17 cellular contexts compared by ENCODE assay signal in the genomic region with DNA sequence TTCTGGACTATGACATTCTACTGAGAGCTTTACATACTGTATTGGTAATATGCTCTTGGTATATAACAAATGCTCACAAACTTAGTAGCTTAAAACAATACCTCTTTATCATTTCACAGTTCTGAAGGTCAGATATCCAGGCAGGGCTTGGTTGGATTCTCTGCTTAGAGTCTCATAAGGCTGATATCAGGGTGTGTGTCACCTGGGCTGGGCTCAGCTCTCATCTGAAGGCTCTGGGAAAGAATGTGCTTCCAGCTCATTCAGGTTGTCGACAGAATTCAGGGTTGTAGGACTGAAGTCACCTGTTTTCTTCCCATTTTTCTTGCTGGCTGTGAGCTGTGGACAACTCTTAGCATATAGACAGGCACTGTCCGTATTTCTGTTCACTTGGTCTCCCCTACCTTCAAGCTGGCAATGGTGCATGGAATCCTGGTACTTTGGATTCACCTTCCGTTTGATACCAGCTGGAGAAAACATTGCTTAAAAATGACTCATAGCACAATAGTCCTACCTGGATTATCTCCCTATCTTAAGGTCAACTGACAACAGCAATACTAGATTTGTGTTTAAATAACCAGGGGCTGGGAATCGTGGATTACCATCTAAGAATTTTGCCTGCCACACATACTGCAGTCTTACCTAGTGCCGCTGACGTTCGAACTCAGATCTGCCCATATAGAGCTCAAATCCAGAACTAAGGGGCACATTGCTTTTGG.
"Had no signal": no experiment of that assay in that cellular context is flagged by ENCODE, and none has a peak within 500 bp of the region (broad histone marks: within the 10 kb centered on the region; RNA-seq: fewer than 3 reads in every experiment).

No MANE protein-coding gene starts in this region.

- H3K4me3 Mint-ChIP-seq: activated naive CD4-positive, alpha-beta T cell treated with anti-CD3 and anti-CD28 coated beads, Interleukin-2, amount 50 U/mL, for 24 hours; activated T-cell treated with anti-CD3 and anti-CD28 coated beads, Interleukin-2, amount 50 U/mL, for 72 hours; T-helper 1 cell treated with Interleukin-12 subunit alpha and Interleukin-12 subunit beta and Interleukin-4 antibody, amounts not matched to agents 30 μg/mL and 1 μg/mL, for 36 hours had no signal

- H3K27me3 Mint-ChIP-seq: activated naive CD4-positive, alpha-beta T cell treated with anti-CD3 and anti-CD28 coated beads, Interleukin-2, amount 50 U/mL, for 24 hours had no signal

- H3K27ac ChIP-seq: esophagus muscularis mucosa, upper lobe of left lung, WERI-Rb-1 had no signal

- ATAC-seq: activated T-cell treated with anti-CD3 and anti-CD28 coated beads, Interleukin-2, amount 50 U/mL, for 72 hours had no signal

- H3K4me3 ChIP-seq: ascending aorta, coronary artery, esophagus muscularis mucosa, upper lobe of left lung had no signal

- H3K9me3 Mint-ChIP-seq: activated naive CD4-positive, alpha-beta T cell treated with anti-CD3 and anti-CD28 coated beads, Interleukin-2, amount 50 U/mL, for 24 hours; activated T-cell treated with anti-CD3 and anti-CD28 coated beads, Interleukin-2, amount 50 U/mL, for 72 hours; T-helper 1 cell treated with Interleukin-12 subunit alpha and Interleukin-12 subunit beta and Interleukin-4 antibody, amounts not matched to agents 30 μg/mL and 1 μg/mL, for 36 hours had no signal

- H3K27ac Mint-ChIP-seq: activated naive CD4-positive, alpha-beta T cell treated with anti-CD3 and anti-CD28 coated beads, Interleukin-2, amount 50 U/mL, for 24 hours; activated T-cell treated with anti-CD3 and anti-CD28 coated beads, Interleukin-2, amount 50 U/mL, for 72 hours; T-helper 1 cell treated with Interleukin-12 subunit alpha and Interleukin-12 subunit beta and Interleukin-4 antibody, amounts not matched to agents 30 μg/mL and 1 μg/mL, for 36 hours had no signal

- H3K9me3 ChIP-seq: ascending aorta, upper lobe of left lung had no signal

- DNase-seq: activated CD4-positive, alpha-beta T cell treated with anti-CD3 and anti-CD28 coated beads for 1 hour; activated effector memory CD4-positive, alpha-beta T cell treated with anti-CD3 and anti-CD28 coated beads, Interleukin-2, amount 50 U/mL, for 16 hours; activated T-cell treated with anti-CD3 and anti-CD28 coated beads, Interleukin-2, amount 50 U/mL, for 72 hours; hypothalamus; islet precursor cell; mammary epithelial cell; midbrain; retina; stimulated activated CD4-positive, alpha-beta T cell treated with anti-CD3 and anti-CD28 coated beads, Interleukin-2, amount 100 ng/mL, for 24 hours; stimulated activated naive CD4-positive, alpha-beta T cell treated with Interleukin-2 at 50 U/mL for 16 hours; upper lobe of left lung; WERI-Rb-1 had no signal

- H3K27me3 ChIP-seq: ascending aorta, esophagus muscularis mucosa, upper lobe of left lung had no signal
